ENCODE assay signal across 10 cellular contexts in the genomic region with DNA sequence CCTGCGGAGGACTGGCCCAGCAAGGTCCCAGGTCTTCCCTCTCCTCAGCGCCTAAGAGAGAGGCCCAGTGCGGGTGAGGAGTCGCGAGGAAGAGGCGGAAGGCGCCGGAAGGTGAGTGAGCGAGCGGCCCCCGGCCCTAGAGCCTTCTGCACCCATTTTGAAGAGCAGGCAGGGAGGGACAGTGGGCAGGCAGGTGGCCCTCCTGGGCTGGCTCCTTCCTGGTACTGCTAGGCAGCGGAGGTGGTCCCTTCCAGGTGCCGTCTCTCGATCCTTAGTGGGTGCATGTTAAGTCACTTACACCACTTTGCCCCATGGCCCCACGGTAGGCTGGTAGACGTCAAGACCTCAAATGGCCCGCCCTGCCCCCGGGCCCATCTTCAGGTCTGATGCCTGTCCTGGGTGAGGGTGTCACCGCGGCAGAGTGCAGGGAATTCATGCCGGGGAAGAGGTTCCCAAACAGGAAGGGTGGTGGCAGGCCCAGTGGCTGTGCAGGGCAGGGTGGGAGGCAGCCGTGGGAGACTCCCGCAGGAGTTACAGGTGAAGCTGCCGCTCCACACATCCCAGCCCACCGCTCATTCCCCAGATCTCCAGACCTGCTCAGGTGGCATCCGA. TPM values are rescaled to one million over a fixed set of nuclear protein-coding genes. Genes with fewer than 3 reads are reported as not detected.
DNase-seq lines count a peak whose midpoint lies in the region; ATAC-seq and TF ChIP-seq lines count a peak whose summit lies in the region.
"Had no signal": no experiment of that assay in that cellular context is flagged by ENCODE, and none has a peak within 500 bp of the region (broad histone marks: within the 10 kb centered on the region; RNA-seq: fewer than 3 reads in every experiment).

No MANE protein-coding gene starts in this region.

- H3K9me3 ChIP-seq in mesenchymal stem cell (ENCODE audit: control insufficient read depth, low read length) (no peaks in the 10 kb centered on the region), transverse colon (no peaks in the 10 kb centered on the region)

- no peak for TF ChIP-seq EP300 in transverse colon (IDR thresholded peaks at IDR 0.05; ENCODE audit: low read depth)

- TF ChIP-seq POLR2A in transverse colon (IDR thresholded peaks at IDR 0.05): no peak

- no peak overlapping the region for H4K8ac ChIP-seq in mesenchymal stem cell (ENCODE audit: low read length)

- DNase-seq in activated T-cell treated with anti-CD3 and anti-CD28 coated beads, Interleukin-2, amount 50 U/mL, for 72 hours: no peak
- DNase-seq in activated T-cell treated with anti-CD3 and anti-CD28 coated beads for 4 hours: no peak
- DNase-seq in brain microvascular endothelial cell: no peak
- no peak for DNase-seq in mesenchymal stem cell
- no peak for DNase-seq in transverse colon
- DNase-seq in GM19240 (ENCODE audit: insufficient read length, low spot score): no peak
- no peak for DNase-seq in NCI-H345 (lab: John Stamatoyannopoulos, UW)
- no peak for DNase-seq in AG20443 (ENCODE audit: low spot score)
- DNase-seq: DND-41, kidney glomerular epithelial cell had no signal

- peaks cover 1% of the 10 kb centered on the region for H3K79me1 ChIP-seq in mesenchymal stem cell (replicated peaks; ENCODE audit: low read length, poor library complexity, severe bottlenecking)

- no peak overlapping the region for H3K27ac Mint-ChIP-seq in activated T-cell treated with anti-CD3 and anti-CD28 coated beads, Interleukin-2, amount 50 U/mL, for 72 hours

- H2BK12ac ChIP-seq in mesenchymal stem cell (ENCODE audit: low read length in 2 of 2): no peak overlapping the region

- H3K27me3 Mint-ChIP-seq in activated T-cell treated with anti-CD3 and anti-CD28 coated beads, Interleukin-2, amount 50 U/mL, for 72 hours (ENCODE audit: low read depth): peaks cover 32% of the 10 kb centered on the region

- H2BK15ac ChIP-seq in mesenchymal stem cell (ENCODE audit: low read depth, poor library complexity, severe bottlenecking): no peak overlapping the region

- H3K4me3 Mint-ChIP-seq in activated T-cell treated with anti-CD3 and anti-CD28 coated beads, Interleukin-2, amount 50 U/mL, for 72 hours: peak overlapping the region; percentile 74 to 85

- no peak overlapping the region for H2AK5ac ChIP-seq in mesenchymal stem cell (ENCODE audit: low read length, severe bottlenecking)

- peak overlapping the region; percentile 95 for H3K4me2 ChIP-seq in mesenchymal stem cell (ENCODE audit: low read length, poor library complexity, severe bottlenecking)

- peaks cover 0 to 2% of the 10 kb centered on the region in 2 donors for H3K36me3 Mint-ChIP-seq in activated T-cell treated with anti-CD3 and anti-CD28 coated beads, Interleukin-2, amount 50 U/mL, for 72 hours (ENCODE audit: insufficient read depth in 2 of 2)

- H3K23ac ChIP-seq in mesenchymal stem cell (ENCODE audit: low read length in 2 of 2): peak overlapping the region in 1 of 2 experiments; percentile 57

- H3K27ac ChIP-seq in brain microvascular endothelial cell: no peak overlapping the region
- no peak overlapping the region for H3K27ac ChIP-seq in mesenchymal stem cell (ENCODE audit: low read length, poor library complexity, severe bottlenecking)
- H3K27ac ChIP-seq in transverse colon: peak overlapping the region in 1 of 4 donors; percentile 40

- peaks cover 17% of the 10 kb centered on the region for H3K27me3 ChIP-seq in brain microvascular endothelial cell (replicated peaks)
- H3K27me3 ChIP-seq in mesenchymal stem cell (ENCODE audit: control insufficient read depth in 1 of 2, insufficient read depth in 1 of 2, low read length in 2 of 2): peaks cover 0 to 67% of the 10 kb centered on the region in 2 experiments
- H3K27me3 ChIP-seq in transverse colon: peaks cover 23% of the 10 kb centered on the region

- no peak overlapping the region for H3K4ac ChIP-seq in mesenchymal stem cell (ENCODE audit: low read depth in 1 of 2, low read length in 2 of 2)

- no peaks in the 10 kb centered on the region for H3K9me3 Mint-ChIP-seq in activated T-cell treated with anti-CD3 and anti-CD28 coated beads, Interleukin-2, amount 50 U/mL, for 72 hours

- intact Hi-C loops in transverse colon (cut with DNase I; ENCODE audit: low total_unique reads): no loop called here

- WGBS in mesenchymal stem cell: 52% methylated on average over 25 of the region's 26 CpGs
- WGBS in transverse colon (ENCODE audit: low coverage in 1 of 2), 2 donors: 38% methylated on average over 24 of the region's 26 CpGs; no CpG with 5 or more reads in 1 of the 2 donors

- no peak overlapping the region for H3K14ac ChIP-seq in mesenchymal stem cell (ENCODE audit: low read length in 2 of 2)

- H2AFZ ChIP-seq in mesenchymal stem cell (ENCODE audit: low read depth, low read length): no peak overlapping the region

- in situ Hi-C loops in brain microvascular endothelial cell (cut with HindIII; ENCODE audit: low pct_ligation_motif_present, low sequenced_read_pairs) (no loop called here), transverse colon (cut with MboI; ENCODE audit: low pct_ligation_motif_present in 1 of 4, low pct_unique_long_range_greater_than_20kb in 1 of 4, low sequenced_read_pairs in 3 of 4) (loop anchor here in 1 of 4 donors (25.0 kb wide), 1 partner anchor 216 kb away; the partner anchor contains the start of gene SRP14)

- peak overlapping the region; percentile 32 for H3K9ac ChIP-seq in mesenchymal stem cell (ENCODE audit: low read length)

- H3K4me1 ChIP-seq in mesenchymal stem cell (ENCODE audit: control insufficient read depth, insufficient read depth, low read depth, low read length) (peaks cover 44% of the 10 kb centered on the region), transverse colon (peaks cover 5 to 22% (median 13%) of the 10 kb centered on the region in 4 donors)

- TF ChIP-seq CTCF in brain microvascular endothelial cell (IDR thresholded peaks at IDR 0.05; ENCODE audit: low read depth, low read length, missing control alignments) (no peak), transverse colon (IDR thresholded peaks at IDR 0.05) (no peak)

- no peak overlapping the region for H2BK5ac ChIP-seq in mesenchymal stem cell (ENCODE audit: low read depth, low read length, poor library complexity, severe bottlenecking)

- no peaks in the 10 kb centered on the region for H3K36me3 ChIP-seq in brain microvascular endothelial cell (replicated peaks)
- no peaks in the 10 kb centered on the region for H3K36me3 ChIP-seq in mesenchymal stem cell (ENCODE audit: control insufficient read depth in 1 of 2, insufficient read depth in 2 of 2, low read depth in 1 of 2, low read length in 2 of 2)
- no peaks in the 10 kb centered on the region for H3K36me3 ChIP-seq in transverse colon

- H2BK120ac ChIP-seq in mesenchymal stem cell (ENCODE audit: low read depth, low read length): no peak overlapping the region

- no peak overlapping the region for H3K18ac ChIP-seq in mesenchymal stem cell (ENCODE audit: low read depth in 1 of 2, low read length in 2 of 2)

- H4K91ac ChIP-seq in mesenchymal stem cell (ENCODE audit: low read length): no peak overlapping the region

- H3K4me3 ChIP-seq in brain microvascular endothelial cell (ENCODE audit: low read depth, low read length): peak overlapping the region; percentile 47
- peak overlapping the region; percentile 63 to 72 for H3K4me3 ChIP-seq in mesenchymal stem cell (ENCODE audit: insufficient read depth in 1 of 2, low read depth in 1 of 2, low read length in 2 of 2)
- peak overlapping the region; percentile 47 to 69 (median 48) for H3K4me3 ChIP-seq in transverse colon

- H3K4me1 Mint-ChIP-seq in activated T-cell treated with anti-CD3 and anti-CD28 coated beads, Interleukin-2, amount 50 U/mL, for 72 hours (ENCODE audit: low read depth): no peaks in the 10 kb centered on the region

- peak in 1 of 2 donors; percentile 41 for ATAC-seq in activated T-cell treated with anti-CD3 and anti-CD28 coated beads, Interleukin-2, amount 50 U/mL, for 72 hours (replicated peaks in 1 of 2)

RNA-seq across cellular contexts. Expression of gene PAK6, which starts 14.4 kb away (rescaled TPM):
- total RNA-seq in activated T-cell treated with anti-CD3 and anti-CD28 coated beads, Interleukin-2, amount 50 U/mL, for 72 hours: 1 to 10 TPM in 1 of 2 donors, under 1 TPM in 1; 0.51 to 1.2 TPM
- polyA plus RNA-seq in mesenchymal stem cell (2013, experiment 1 of 2): 0.18 TPM
- 0.10 TPM for polyA plus RNA-seq in mesenchymal stem cell (2013, experiment 2 of 2)
- total RNA-seq in transverse colon: 1 to 10 TPM; 3.0 to 7.5 (median 4.5) TPM

RNA-seq across cellular contexts. Expression of gene ANKRD63, which starts 29.6 kb away (rescaled TPM):
- not detected for total RNA-seq in activated T-cell treated with anti-CD3 and anti-CD28 coated beads, Interleukin-2, amount 50 U/mL, for 72 hours
- polyA plus RNA-seq in mesenchymal stem cell (2013, experiment 1 of 2): not detected
- not detected for polyA plus RNA-seq in mesenchymal stem cell (2013, experiment 2 of 2)
- not detected for total RNA-seq in transverse colon

RNA-seq across cellular contexts. Expression of gene PLCB2, which starts 54.5 kb away (rescaled TPM):
- total RNA-seq in activated T-cell treated with anti-CD3 and anti-CD28 coated beads, Interleukin-2, amount 50 U/mL, for 72 hours: 10 to 100 TPM; 90.4 to 91.8 TPM
- polyA plus RNA-seq in mesenchymal stem cell (2013, experiment 1 of 2): 14.0 TPM
- 13.9 TPM for polyA plus RNA-seq in mesenchymal stem cell (2013, experiment 2 of 2)
- 100 to 1,000 TPM in 1 of 4 donors, 10 to 100 TPM in 2, 1 to 10 TPM in 1; 5.5 to 143 (median 12.0) TPM for total RNA-seq in transverse colon
